In genomic region chr19:14632286-14632685, GRCh38 we compare ENCODE assay signal across 9 cellular contexts. TPM values are rescaled to one million over a fixed set of nuclear protein-coding genes. Genes with fewer than 3 reads are reported as not detected.
DNase-seq lines count a peak whose midpoint lies in the region; ATAC-seq and TF ChIP-seq lines count a peak whose summit lies in the region.
"Had no signal": no experiment of that assay in that cellular context is flagged by ENCODE, and none has a peak within 500 bp of the region (broad histone marks: within the 10 kb centered on the region; RNA-seq: fewer than 3 reads in every experiment).

No MANE protein-coding gene starts in this region.

- no CpG with 5 or more reads among the region's 1 CpG for WGBS in H9 (ENCODE audit: extremely low coverage, insufficient read length, low lambda C conversion rate)

- H3K79me1 ChIP-seq in H9 (ENCODE audit: insufficient read depth, low read depth, low read length, poor library complexity, severe bottlenecking) = no peaks in the 10 kb centered on the region

- H3K27ac ChIP-seq in CD4-positive, alpha-beta T cell (ENCODE audit: low read depth, low read length) = no peak overlapping the region
- H3K27ac ChIP-seq in H9 (ENCODE audit: insufficient read length, low read depth, low read length) (no peak overlapping the region), foreskin keratinocyte (no peak overlapping the region)

- no peak overlapping the region for H4K91ac ChIP-seq in H9 (ENCODE audit: insufficient read length, low read depth, low read length)

- no peak overlapping the region for H3K4me2 ChIP-seq in H9 (ENCODE audit: insufficient read depth, insufficient read length, low read length)

- peak; percentile 39 for ATAC-seq in CD4-positive, alpha-beta T cell (ENCODE audit: poor library complexity)
- no peak for ATAC-seq in foreskin keratinocyte
- ATAC-seq in HG02884 (IDR thresholded peaks at IDR 0.05; ENCODE audit: unreplicated experiment) = no peak
- ATAC-seq in HG03378 (IDR thresholded peaks at IDR 0.05; ENCODE audit: unreplicated experiment) = no peak

- no peak overlapping the region for H2BK120ac ChIP-seq in H9 (ENCODE audit: low read depth, low read length, poor library complexity, severe bottlenecking)

- CTCF ChIA-PET in CD4-positive, alpha-beta T cell (lab: Charles Lee) = no interaction called here

- intact Hi-C loops in CD4-positive, alpha-beta T cell (cut with DNase I, micrococcal nuclease) = no loop called here

- no peak overlapping the region for H2BK20ac ChIP-seq in H9 (ENCODE audit: low read depth, low read length, poor library complexity, severe bottlenecking)

- no peak overlapping the region for H3K4ac ChIP-seq in H9 (ENCODE audit: low read depth, low read length)

- H2BK12ac ChIP-seq in H9 (ENCODE audit: insufficient read length, low read depth, low read length) = no peak overlapping the region

- no peaks in the 10 kb centered on the region for H3K23me2 ChIP-seq in H9 (ENCODE audit: insufficient read length, low read depth, low read length, poor library complexity, severe bottlenecking)

- H3K9me3 Mint-ChIP-seq in CD4-positive, alpha-beta T cell = peaks cover 3% of the 10 kb centered on the region
- H3K9me3 Mint-ChIP-seq in H9 = peaks cover 33 to 76% of the 10 kb centered on the region in 2 experiments

- no peak overlapping the region for H3K23ac ChIP-seq in H9 (ENCODE audit: insufficient read length, low read depth, low read length)

- no peaks in the 10 kb centered on the region for H3K36me3 Mint-ChIP-seq in CD4-positive, alpha-beta T cell (ENCODE audit: low read depth)
- H3K36me3 Mint-ChIP-seq in H9 (ENCODE audit: insufficient read depth in 1 of 3, low read depth in 3 of 3) = peaks cover 0 to 4% (median 3%) of the 10 kb centered on the region in 3 experiments; a peak in 4 of 7 replicates

- H3K4me3 Mint-ChIP-seq in CD4-positive, alpha-beta T cell = no peak overlapping the region
- no peak overlapping the region; a peak in 1 of 5 replicates for H3K4me3 Mint-ChIP-seq in H9
- H3K4me3 Mint-ChIP-seq: activated naive CD8-positive, alpha-beta T cell had no signal

- H3K79me2 ChIP-seq in H9 (ENCODE audit: insufficient read depth, low read length) = no peaks in the 10 kb centered on the region

- H3K4me1 Mint-ChIP-seq in CD4-positive, alpha-beta T cell (ENCODE audit: low read depth) = no peaks in the 10 kb centered on the region
- H3K4me1 Mint-ChIP-seq in H9 = no peaks in the 10 kb centered on the region

- no peak overlapping the region for H2BK5ac ChIP-seq in H9 (ENCODE audit: insufficient read length, low read length)

- H3K4me1 ChIP-seq in H9 (ENCODE audit: insufficient read depth, low read length) (no peaks in the 10 kb centered on the region), foreskin keratinocyte (no peaks in the 10 kb centered on the region)

- H4K8ac ChIP-seq in H9 (replicated peaks; ENCODE audit: insufficient read length, low read depth, low read length) = no peak overlapping the region

- H3K14ac ChIP-seq in H9 (ENCODE audit: insufficient read depth, low read length) = no peak overlapping the region

- no peak overlapping the region for H3K56ac ChIP-seq in H9 (ENCODE audit: insufficient read length, low read depth, low read length)

- no peak overlapping the region for H3K9ac ChIP-seq in H9 (ENCODE audit: extremely low read depth, insufficient read length, low read length)

- no peak overlapping the region for H3K18ac ChIP-seq in H9 (ENCODE audit: insufficient read length, low read depth, low read length)

- no peak overlapping the region for H2AK5ac ChIP-seq in H9 (ENCODE audit: insufficient read length, low read length)

- no peak for TF ChIP-seq CTCF in CD4-positive, alpha-beta T cell (IDR thresholded peaks at IDR 0.05)
- TF ChIP-seq CTCF in H9 (conservative IDR thresholded peaks at IDR 0.05) = no peak
- no peak for TF ChIP-seq CTCF in foreskin keratinocyte (conservative IDR thresholded peaks at IDR 0.05)

- H3K9me3 ChIP-seq in CD4-positive, alpha-beta T cell (ENCODE audit: control insufficient read depth, low read length) = peaks cover 5% of the 10 kb centered on the region
- no peaks in the 10 kb centered on the region for H3K9me3 ChIP-seq in H9 (ENCODE audit: control insufficient read depth, low read depth, low read length)

- POLR2A ChIA-PET in CD4-positive, alpha-beta T cell (lab: Charles Lee) = no interaction called here

- no peak overlapping the region for H2BK15ac ChIP-seq in H9 (ENCODE audit: low read depth, low read length)

- H4K5ac ChIP-seq in H9 (ENCODE audit: insufficient read length, low read depth, low read length) = no peak overlapping the region

- H3K27me3 Mint-ChIP-seq in CD4-positive, alpha-beta T cell = no peaks in the 10 kb centered on the region
- no peaks in the 10 kb centered on the region; the same call in 1 of the 2 replicates for H3K27me3 Mint-ChIP-seq in H9 (ENCODE audit: low read depth)

- peak overlapping the region; percentile 71 for H2AFZ ChIP-seq in H9 (ENCODE audit: low read length)

- no peaks in the 10 kb centered on the region for H4K20me1 ChIP-seq in H9 (ENCODE audit: control insufficient read depth, insufficient read depth, insufficient read length)

- no peak overlapping the region for H3T11ph ChIP-seq in H9 (ENCODE audit: low read length)

- H3K27ac Mint-ChIP-seq in CD4-positive, alpha-beta T cell = no peak overlapping the region
- H3K27ac Mint-ChIP-seq in H9 = no peak overlapping the region
- H3K27ac Mint-ChIP-seq: activated naive CD8-positive, alpha-beta T cell had no signal

- H3K27me3 ChIP-seq in CD4-positive, alpha-beta T cell (ENCODE audit: control insufficient read depth, insufficient read depth, low read length) = no peaks in the 10 kb centered on the region
- no peaks in the 10 kb centered on the region for H3K27me3 ChIP-seq in H9 (ENCODE audit: insufficient read depth, low read length)
- no peaks in the 10 kb centered on the region for H3K27me3 ChIP-seq in foreskin keratinocyte

- no peak for DNase-seq in CD4-positive, alpha-beta T cell
- DNase-seq in H9 (peak; percentile 68), RPMI8226 (peak; percentile 32), foreskin keratinocyte (peak; percentile 1 to 14), C1 segment of cervical spinal cord (lab: John Stamatoyannopoulos, UW) (no peak), activated gamma-delta T cell (lab: John Stamatoyannopoulos, UW) (no peak)

RNA-seq across cellular contexts. Expression of gene ADGRE3, which starts 42.4 kb away (rescaled TPM):
- total RNA-seq in CD4-positive, alpha-beta T cell = not detected
- total RNA-seq in H9 (2021) = not detected in 2 replicates
- total RNA-seq in foreskin keratinocyte = not detected in 2 replicates
- not detected in 2 replicates for polyA plus RNA-seq in foreskin keratinocyte

RNA-seq across cellular contexts. Expression of gene CLEC17A, which starts 49.4 kb away (rescaled TPM):
- total RNA-seq in CD4-positive, alpha-beta T cell = not detected
- total RNA-seq in H9 (2021) (not detected in 2 replicates), foreskin keratinocyte (not detected in 2 replicates)
- polyA plus RNA-seq in foreskin keratinocyte = not detected in 2 replicates

RNA-seq across cellular contexts. Expression of gene ZNF333, which starts 57.6 kb away (rescaled TPM):
- 10 to 100 TPM; 15.5 to 17.6 TPM for total RNA-seq in CD4-positive, alpha-beta T cell
- total RNA-seq in H9 (2021) = 6.0 and 7.9 TPM in 2 replicates
- total RNA-seq in foreskin keratinocyte = 2.8 and 4.0 TPM in 2 replicates
- 0.92 and 1.0 TPM in 2 replicates for polyA plus RNA-seq in foreskin keratinocyte

Comparison
In these comparisons a context has a peak if more than half of its experiments do, and no peak if none do; other contexts are left out.
1. DNase-seq: peak in H9 (single experiment), RPMI8226 (single experiment) and foreskin keratinocyte (2 of 2); none in CD4-positive, alpha-beta T cell (0 of 10), C1 segment of cervical spinal cord (0 of 14) and activated gamma-delta T cell (single experiment).